Comparison of ENCODE assay signal across 22 cellular contexts in genomic region chr18:50934545-50935211, GRCh38.
"Had no signal": no experiment of that assay in that cellular context is flagged by ENCODE, and none has a peak within 500 bp of the region (broad histone marks: within the 10 kb centered on the region; RNA-seq: fewer than 3 reads in every experiment).

No MANE protein-coding gene starts in this region.

- DNase-seq: IMR-90, Kasumi-1, MM.1S, NCI-H1092 treated with DMSO at 0.1 percent for 48 hours, NCI-H1436, NCI-H187, NCI-H2029, NCI-H2081 treated with DMSO at 0.1 percent for 48 hours, NCI-H2171, NCI-H226, NCI-H446, NCI-H510A, NCI-H524 treated with DMSO at 0.1 percent for 48 hours, NCI-H69, NCI-H774, Right ventricle myocardium superior, RPMI8226, SIG-M5 had no signal

- H3K36me3 ChIP-seq: SJSA1 had no signal

- H3K9ac ChIP-seq: KMS-11 had no signal

- H3K27ac ChIP-seq: KMS-11, SJSA1, SK-N-MC had no signal

- H3K4me1 ChIP-seq: SJSA1 had no signal

- H3K4me3 ChIP-seq: SJSA1, SK-N-MC had no signal

- H3K27me3 ChIP-seq: SJSA1 had no signal

- FAIRE-seq: RCC 7860 had no signal

- H3K4me2 ChIP-seq: KMS-11 had no signal

- H3K9me3 ChIP-seq: SJSA1 had no signal
